Comparison of ENCODE assay signal across 14 cellular contexts in the genomic region with DNA sequence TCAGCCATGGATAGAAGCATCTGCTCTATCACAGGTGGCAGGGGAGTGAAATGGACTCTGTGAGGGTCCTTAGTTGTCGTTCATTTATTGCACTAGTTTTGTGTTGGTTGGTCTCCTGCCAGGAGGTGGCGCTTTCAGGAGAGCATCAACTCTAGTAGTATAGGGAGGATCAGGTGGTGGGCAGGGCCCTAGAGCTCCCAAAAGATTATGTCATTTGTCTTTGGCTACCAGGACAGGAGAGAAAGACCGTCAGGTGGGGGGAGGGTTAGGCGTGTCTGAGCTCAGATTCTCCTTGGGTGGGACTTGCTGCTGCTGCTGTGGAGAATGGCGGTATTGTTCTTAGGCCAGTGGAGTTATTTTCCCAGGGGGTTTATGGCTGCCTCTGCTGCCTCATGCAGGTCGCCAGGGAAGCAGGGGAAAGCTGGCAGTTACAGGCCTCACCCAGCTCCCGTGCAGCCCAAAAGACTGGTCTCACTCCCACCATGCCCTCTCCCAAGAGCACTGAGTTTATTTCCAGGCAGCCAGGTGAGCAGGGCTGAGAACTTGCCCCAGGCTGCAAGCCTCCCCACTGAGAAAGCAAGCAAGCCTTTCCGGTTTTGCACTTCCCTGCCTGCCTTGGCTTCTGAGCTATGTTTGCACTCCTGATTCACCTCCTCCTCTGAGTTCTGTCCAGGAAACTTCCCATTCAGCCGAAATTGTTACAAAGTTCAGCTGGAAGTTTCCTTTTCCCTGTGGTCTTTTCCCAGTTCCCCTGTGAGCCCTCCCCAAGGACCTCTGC.
DNase-seq lines count a peak whose midpoint lies in the region; ATAC-seq and TF ChIP-seq lines count a peak whose summit lies in the region.
"Had no signal": no experiment of that assay in that cellular context is flagged by ENCODE, and none has a peak within 500 bp of the region (broad histone marks: within the 10 kb centered on the region; RNA-seq: fewer than 3 reads in every experiment).

No MANE protein-coding gene starts in this region.

- no peak overlapping the region for H2AFZ ChIP-seq in OCI-LY7 (ENCODE audit: low read length)

- CTCF ChIA-PET in OCI-LY7 (lab: Charles Lee; ENCODE audit: unreplicated experiment), result no interaction called here

- peak; percentile 12; the same call in 1 of the 2 replicates for TF ChIP-seq RAD21 in Ishikawa (IDR thresholded peaks at IDR 0.05; ENCODE audit: low read depth)

- H3K4me2 ChIP-seq in OCI-LY7 (ENCODE audit: low read length), result no peak overlapping the region

- H3K4me3 ChIP-seq in BE2C (ENCODE audit: low read depth, low read length) (no peak overlapping the region), OCI-LY7 (ENCODE audit: low read depth, low read length, poor library complexity, severe bottlenecking) (no peak overlapping the region), left ventricle myocardium inferior (no peak overlapping the region), lower leg skin (ENCODE audit: low read depth, poor library complexity, severe bottlenecking) (no peak overlapping the region)

- no peak for TF ChIP-seq POLR2A in lower leg skin (IDR thresholded peaks at IDR 0.05)

- no peaks in the 10 kb centered on the region for H4K20me1 ChIP-seq in OCI-LY7 (ENCODE audit: insufficient read depth, low read length)

- peak; percentile 36; the same call in 1 of the 2 replicates for TF ChIP-seq EP300 in Ishikawa (IDR thresholded peaks at IDR 0.05; ENCODE audit: borderline replicate concordance)

- POLR2A ChIA-PET in OCI-LY7 (lab: Charles Lee), result no interaction called here

- H3K36me3 ChIP-seq in BE2C (no peaks in the 10 kb centered on the region), OCI-LY7 (ENCODE audit: insufficient read depth, low read length) (no peaks in the 10 kb centered on the region), left ventricle myocardium inferior (no peaks in the 10 kb centered on the region)

- no peak overlapping the region for H3K27ac ChIP-seq in OCI-LY7 (ENCODE audit: low read depth, low read length, poor library complexity, severe bottlenecking)
- H3K27ac ChIP-seq in left ventricle myocardium inferior (replicated peaks), result no peak overlapping the region

- TF ChIP-seq CTCF in BE2C (IDR thresholded peaks at IDR 0.05; ENCODE audit: low read depth, low read length) (peak; percentile 56), OCI-LY7 (conservative IDR thresholded peaks at IDR 0.05; ENCODE audit: low read length) (peak; percentile 55), left ventricle myocardium inferior (IDR thresholded peaks at IDR 0.05; ENCODE audit: borderline replicate concordance) (no peak), lower leg skin (IDR thresholded peaks at IDR 0.05) (no peak)

- BruUV-seq in OCI-LY7 (replicated peaks; lab: Mats Ljungman, UMichigan), result no TSS peak

- ATAC-seq in GM18909 (IDR thresholded peaks at IDR 0.05; ENCODE audit: poor library complexity, unreplicated experiment) (no peak), GM18520 (IDR thresholded peaks at IDR 0.05; ENCODE audit: unreplicated experiment) (no peak)
- ATAC-seq: activated naive CD8-positive, alpha-beta T cell treated with anti-CD3 and anti-CD28 coated beads, Interleukin-2, amount 50 U/mL, for 24 hours had no signal

- intact Hi-C loops in OCI-LY7 (cut with micrococcal nuclease; ENCODE audit: unreplicated experiment), result no loop called here
- intact Hi-C loops in left ventricle myocardium inferior (cut with micrococcal nuclease), result no loop called here
- intact Hi-C loops in lower leg skin (cut with DNase I; ENCODE audit: low total_unique reads), result no loop called here

- DNase-seq in BE2C, result peak; percentile 49
- DNase-seq in OCI-LY7 (ENCODE audit: low spot score), result no peak
- DNase-seq in foreskin melanocyte, result peak; percentile 23
- no peak for DNase-seq in left ventricle myocardium inferior
- no peak for DNase-seq in lower leg skin (ENCODE audit: low spot score in 2 of 2)
- DNase-seq: activated CD8-positive, alpha-beta memory T cell treated with anti-CD3 and anti-CD28 coated beads for 24 hours; activated naive CD8-positive, alpha-beta T cell treated with anti-CD3 and anti-CD28 coated beads, Interleukin-2, amount 50 U/mL, for 24 hours; dermis blood vessel endothelial cell; HFFc6; mesenchymal stem cell; NCI-H2029 treated with DMSO at 0.1 percent for 48 hours had no signal

- no peaks in the 10 kb centered on the region for H3K9me2 ChIP-seq in OCI-LY7 (ENCODE audit: insufficient read depth, low read length)

- WGBS in lower leg skin, 2 donors, result 40 to 52% methylated on average over 7 to 9 of the region's 9 CpGs

- H3K79me2 ChIP-seq in OCI-LY7 (ENCODE audit: insufficient read depth, low read depth, low read length), result no peaks in the 10 kb centered on the region

- H3K27me3 ChIP-seq in BE2C (no peaks in the 10 kb centered on the region), left ventricle myocardium inferior (ENCODE audit: low read depth) (no peaks in the 10 kb centered on the region)

- H3K9me3 ChIP-seq in BE2C, result no peaks in the 10 kb centered on the region
- H3K9me3 ChIP-seq in OCI-LY7 (ENCODE audit: low read length), result no peaks in the 10 kb centered on the region
- peaks cover 51% of the 10 kb centered on the region for H3K9me3 ChIP-seq in left ventricle myocardium inferior (replicated peaks)

- H3K4me1 ChIP-seq in BE2C, result no peaks in the 10 kb centered on the region
- no peaks in the 10 kb centered on the region for H3K4me1 ChIP-seq in OCI-LY7 (ENCODE audit: insufficient read depth, low read length, poor library complexity, severe bottlenecking)
- no peaks in the 10 kb centered on the region for H3K4me1 ChIP-seq in left ventricle myocardium inferior

TF ChIP-seq in Ishikawa, 13 proteins besides CTCF, POLR2A, EP300 and RAD21:
- TF ChIP-seq, protein P1, sequence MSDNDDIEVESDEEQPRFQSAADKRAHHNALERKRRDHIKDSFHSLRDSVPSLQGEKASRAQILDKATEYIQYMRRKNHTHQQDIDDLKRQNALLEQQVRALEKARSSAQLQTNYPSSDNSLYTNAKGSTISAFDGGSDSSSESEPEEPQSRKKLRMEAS (IDR thresholded peaks at IDR 0.05), result no peak; the same call in none of the 2 replicates
- TF ChIP-seq TCF12 (IDR thresholded peaks at IDR 0.05; ENCODE audit: low read depth), result 0 out of 2 replicates have a peak, but pooled peaks have one; percentile 35

Comparison
In these comparisons a context has a peak if more than half of its experiments do, and no peak if none do; other contexts are left out.
1. DNase-seq: peak in BE2C (single experiment) and foreskin melanocyte (single experiment); none in OCI-LY7 (single experiment), left ventricle myocardium inferior (single experiment) and lower leg skin (0 of 2).
2. CTCF ChIP-seq: peak in BE2C (single experiment) and OCI-LY7 (single experiment); none in left ventricle myocardium inferior (single experiment) and lower leg skin (0 of 3).